8 cellular contexts compared by ENCODE assay signal in the genomic region with DNA sequence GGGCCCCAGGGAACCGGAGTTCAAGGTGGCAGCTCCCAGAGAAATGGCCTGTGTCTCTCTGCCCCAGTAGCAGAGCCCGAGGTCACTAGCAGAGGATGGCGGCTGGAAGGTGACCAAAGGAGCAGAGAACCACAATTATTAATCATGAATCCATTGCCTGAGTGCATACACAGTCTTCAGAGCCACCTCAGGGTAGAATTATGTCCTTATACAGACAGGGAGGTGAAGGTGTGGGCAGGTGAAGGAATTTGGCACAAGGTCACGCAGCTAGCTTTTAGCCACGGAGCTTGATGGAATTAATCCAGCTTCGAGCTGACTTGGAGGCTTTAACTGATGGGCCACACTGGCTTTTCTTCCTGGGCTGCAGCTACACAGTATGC.
A peak's percentile ranks its signal among the peaks of the same experiment; 100 is the strongest.
DNase-seq lines count a peak whose midpoint lies in the region; ATAC-seq and TF ChIP-seq lines count a peak whose summit lies in the region.

No MANE protein-coding gene starts in this region.

- H3K36me3 ChIP-seq in right lobe of liver (no peaks in the 10 kb centered on the region), testis (ENCODE audit: low read depth, missing control alignments) (no peaks in the 10 kb centered on the region)

- in situ Hi-C loops in T47D (cut with HindIII; ENCODE audit: low pct_unique_long_range_greater_than_20kb, low sequenced_read_pairs) = no loop called here

- TF ChIP-seq CTCF in right lobe of liver (IDR thresholded peaks at IDR 0.05) (no peak), testis (IDR thresholded peaks at IDR 0.05) (no peak)

- intact Hi-C loops in right lobe of liver (cut with DNase I) (loop anchor here in 1 of 2 donors (10.0 kb wide), 1 partner anchor 145 kb away; no protein-coding TSS in a partner anchor), testis (cut with DNase I; ENCODE audit: low total_unique reads) (loop anchor here (5.0 kb wide), 1 partner anchor 123 kb away; no protein-coding TSS in a partner anchor)

- DNase-seq in NCI-H510A treated with DMSO at 0.1 percent for 48 hours (lab: John Stamatoyannopoulos, UW) (peak; percentile 56), NCI-H510A (lab: John Stamatoyannopoulos, UW) (no peak), T47D (ENCODE audit: low read depth in 1 of 2, low spot score in 1 of 2) (peak; percentile 72 to 85), right lobe of liver (no peak), testis (no peak), T-helper 2 cell (no peak), NCI-H1930 (lab: John Stamatoyannopoulos, UW) (no peak)
- DNase-seq in activated CD4-positive, CD25-positive, alpha-beta regulatory T cell (lab: John Stamatoyannopoulos, UW) = no peak

- TF ChIP-seq POLR2A in right lobe of liver (IDR thresholded peaks at IDR 0.05) (no peak), testis (IDR thresholded peaks at IDR 0.05) (no peak)

- H3K9me3 ChIP-seq in right lobe of liver (no peaks in the 10 kb centered on the region), testis (no peaks in the 10 kb centered on the region)

- peak in 2 of 4 donors; percentile 4 to 19 for ATAC-seq in right lobe of liver

- H3K27me3 ChIP-seq in right lobe of liver (no peaks in the 10 kb centered on the region), testis (no peaks in the 10 kb centered on the region)

- H3K4me1 ChIP-seq in right lobe of liver (peaks cover 0 to 32% (median 15%) of the 10 kb centered on the region in 4 donors), testis (peaks cover 64% of the 10 kb centered on the region)

- WGBS in right lobe of liver (ENCODE audit: insufficient coverage, low coverage, low lambda C conversion rate, missing lambda C conversion rate) = 12% methylated on average over 5 of the region's 6 CpGs
- 28 to 53% methylated on average over 6 of the region's 6 CpGs for WGBS in testis, 2 donors

- H3K27ac ChIP-seq in right lobe of liver = peak overlapping the region; percentile 72 to 82 (median 81)
- H3K27ac ChIP-seq in testis = peak overlapping the region; percentile 69 to 77

- H3K4me3 ChIP-seq in right lobe of liver (peak overlapping the region in 1 of 3 donors; percentile 14), testis (no peak overlapping the region)

Comparison
In these comparisons a context has a peak if more than half of its experiments do, and no peak if none do; other contexts are left out.
1. DNase-seq: peak in NCI-H510A treated with DMSO at 0.1 percent for 48 hours (single experiment) and T47D (2 of 2); none in NCI-H510A (single experiment), right lobe of liver (0 of 3), testis (single experiment), activated CD4-positive, CD25-positive, alpha-beta regulatory T cell (0 of 4), T-helper 2 cell (0 of 5) and NCI-H1930 (0 of 2).